ENCODE assay signal across 1 cellular context in genomic region chr19:10593820-10594637, GRCh38.
TF ChIP-seq lines count a peak whose summit lies in the region.

No MANE protein-coding gene starts in this region.

TF ChIP-seq in GM12878, 131 proteins besides CTCF, POLR2A, EP300 and RAD21 (continued from another document and continues in another):
- TF ChIP-seq ZNF687 (IDR thresholded peaks at IDR 0.05) = peak; percentile 76
- TF ChIP-seq MEF2A (IDR thresholded peaks at IDR 0.05; ENCODE audit: insufficient read depth, low read depth, low read length) = no peak
- TF ChIP-seq USF2 (IDR thresholded peaks at IDR 0.05; ENCODE audit: borderline replicate concordance, low read depth, low read length) = no peak
- TF ChIP-seq STAT3 (IDR thresholded peaks at IDR 0.05; ENCODE audit: low read depth, low read length) = no peak
- no peak for TF ChIP-seq CHD4 (IDR thresholded peaks at IDR 0.05)
- no peak for TF ChIP-seq E2F4 (IDR thresholded peaks at IDR 0.05; ENCODE audit: low read depth, low read length)
- TF ChIP-seq SMC3 (IDR thresholded peaks at IDR 0.05; ENCODE audit: borderline replicate concordance, low read length) = no peak
- TF ChIP-seq IRF3 (IDR thresholded peaks at IDR 0.05) = no peak
- TF ChIP-seq ETV6 (conservative IDR thresholded peaks at IDR 0.05 in 1 of 2, IDR thresholded peaks at IDR 0.05 in 1 of 2; ENCODE audit: borderline replicate concordance in 1 of 2, low read depth in 1 of 2) = no peak
- no peak for TF ChIP-seq HSF1 (IDR thresholded peaks at IDR 0.05; ENCODE audit: low read depth, low read length)
- TF ChIP-seq NFXL1 (IDR thresholded peaks at IDR 0.05; ENCODE audit: borderline replicate concordance) = no peak
- TF ChIP-seq DPF2 (IDR thresholded peaks at IDR 0.05) = peak; percentile 76
- 0 out of 2 replicates have a peak, but pooled peaks have one; percentile 22 for TF ChIP-seq ZNF217 (IDR thresholded peaks at IDR 0.05)
- TF ChIP-seq LARP7 (IDR thresholded peaks at IDR 0.05) = no peak
- no peak for TF ChIP-seq CBFB (IDR thresholded peaks at IDR 0.05; ENCODE audit: low read depth)
- 0 out of 2 replicates have a peak, but pooled peaks have one; percentile 31 for TF ChIP-seq BCL11A (IDR thresholded peaks at IDR 0.05; ENCODE audit: low read depth, low read length)
- TF ChIP-seq ZSCAN29 (IDR thresholded peaks at IDR 0.05) = no peak
- TF ChIP-seq MYC (IDR thresholded peaks at IDR 0.05; ENCODE audit: insufficient read depth, insufficient read length, insufficient replicate concordance, low read length, severe bottlenecking) = no peak
- TF ChIP-seq CHD2 (IDR thresholded peaks at IDR 0.05; ENCODE audit: borderline replicate concordance, low read depth, low read length) = peak; percentile 10; the same call in 1 of the 2 replicates
- no peak for TF ChIP-seq ZNF592 (IDR thresholded peaks at IDR 0.05)
- TF ChIP-seq HDAC2 (IDR thresholded peaks at IDR 0.05) = no peak
- no peak for TF ChIP-seq POU2F2 (IDR thresholded peaks at IDR 0.05; ENCODE audit: borderline replicate concordance, low read depth, low read length)
- TF ChIP-seq YY1 (IDR thresholded peaks at IDR 0.05; ENCODE audit: low read depth, low read length) = peak; percentile 71
- TF ChIP-seq JUNB (IDR thresholded peaks at IDR 0.05) = no peak
- no peak for TF ChIP-seq TARDBP (IDR thresholded peaks at IDR 0.05; ENCODE audit: borderline replicate concordance)
- peak; percentile 91 to 94 for TF ChIP-seq BHLHE40 (IDR thresholded peaks at IDR 0.05; ENCODE audit: borderline replicate concordance in 1 of 2, low read depth in 2 of 2, low read length in 1 of 2)
- no peak for TF ChIP-seq ESRRA (IDR thresholded peaks at IDR 0.05; ENCODE audit: low read length)
- no peak for TF ChIP-seq BCLAF1 (IDR thresholded peaks at IDR 0.05)
- TF ChIP-seq IKZF2 (IDR thresholded peaks at IDR 0.05) = peak; percentile 89
- TF ChIP-seq CEBPZ (IDR thresholded peaks at IDR 0.05; ENCODE audit: low read depth, low read length) = no peak
- TF ChIP-seq FOXK2 (IDR thresholded peaks at IDR 0.05) = no peak
- TF ChIP-seq PRDM15 (CRISPR knock-in tag; IDR thresholded peaks at IDR 0.05) = no peak
- peak; percentile 68; the same call in 1 of the 2 replicates for TF ChIP-seq MAX (IDR thresholded peaks at IDR 0.05; ENCODE audit: low read depth, low read length)
